In genomic region chrX:152641996-152642395, GRCh38 we compare ENCODE assay signal across 10 cellular contexts. TPM values are rescaled to one million over a fixed set of nuclear protein-coding genes. Genes with fewer than 3 reads are reported as not detected.
DNase-seq lines count a peak whose midpoint lies in the region; FAIRE-seq and TF ChIP-seq lines count a peak whose summit lies in the region.
"Had no signal": no experiment of that assay in that cellular context is flagged by ENCODE, and none has a peak within 500 bp of the region (broad histone marks: within the 10 kb centered on the region; RNA-seq: fewer than 3 reads in every experiment).

No MANE protein-coding gene starts in this region.

- H4K8ac ChIP-seq in neuronal stem cell (ENCODE audit: low read depth, low read length): no peak overlapping the region

- peaks cover 6% of the 10 kb centered on the region for H3K4me1 Mint-ChIP-seq in mesothelial cell of epicardium

- H3K4me3 Mint-ChIP-seq in mesothelial cell of epicardium: no peak overlapping the region

- H3K4me2 ChIP-seq in neuronal stem cell (ENCODE audit: insufficient read depth, low read length, poor library complexity, severe bottlenecking): no peak overlapping the region

- H3K4me3 ChIP-seq in choroid plexus epithelial cell (ENCODE audit: low read depth, low read length) (no peak overlapping the region), neuronal stem cell (ENCODE audit: low read length in 2 of 2) (no peak overlapping the region)
- H3K4me3 ChIP-seq: esophagus muscularis mucosa had no signal

- peaks cover 2% of the 10 kb centered on the region for H3K36me3 Mint-ChIP-seq in mesothelial cell of epicardium

- no peak overlapping the region for H2AFZ ChIP-seq in neuronal stem cell (ENCODE audit: low read length)

- H3K18ac ChIP-seq in neuronal stem cell (ENCODE audit: low read length): no peak overlapping the region

- H3K27me3 Mint-ChIP-seq in mesothelial cell of epicardium (ENCODE audit: low read depth): peaks cover 33% of the 10 kb centered on the region

- peak; percentile 5 for FAIRE-seq in GM12892 (lab: Jason Lieb, UNC)

- H3K27ac Mint-ChIP-seq in mesothelial cell of epicardium: no peak overlapping the region

- H2AK5ac ChIP-seq in neuronal stem cell (ENCODE audit: low read depth, low read length): no peak overlapping the region

- no peak overlapping the region for H3K27ac ChIP-seq in neuronal stem cell (replicated peaks; ENCODE audit: low read length)
- H3K27ac ChIP-seq: esophagus muscularis mucosa had no signal

- no peak overlapping the region for H3K9ac ChIP-seq in neuronal stem cell (ENCODE audit: low read depth, low read length, poor library complexity)

- TF ChIP-seq POLR2A in GM12892 (IDR thresholded peaks at IDR 0.05; ENCODE audit: low read depth, low read length): no peak

- H3K27me3 ChIP-seq in neuronal stem cell (ENCODE audit: control insufficient read depth in 3 of 3, insufficient read depth in 3 of 3, low read depth in 1 of 3, low read length in 3 of 3): peaks cover 0 to 77% (median 15%) of the 10 kb centered on the region in 3 experiments

- no peak overlapping the region for H2BK12ac ChIP-seq in neuronal stem cell (ENCODE audit: low read length)

- no peaks in the 10 kb centered on the region for H3K36me3 ChIP-seq in neuronal stem cell (replicated peaks in 1 of 2; ENCODE audit: control insufficient read depth in 2 of 2, insufficient read depth in 2 of 2, low read length in 2 of 2)
- H3K36me3 ChIP-seq: esophagus muscularis mucosa had no signal

- no peak overlapping the region for H2BK5ac ChIP-seq in neuronal stem cell (ENCODE audit: low read length)

- TF ChIP-seq CTCF in choroid plexus epithelial cell (conservative IDR thresholded peaks at IDR 0.05; ENCODE audit: low read depth, low read length) (peak; percentile 35), mesothelial cell of epicardium (IDR thresholded peaks at IDR 0.05; ENCODE audit: unreplicated experiment) (no peak)

- WGBS in neuronal stem cell (ENCODE audit: extremely low coverage in 2 of 2, insufficient read length in 2 of 2, insufficient replicate concordance in 1 of 2), 2 donors: no CpG with 5 or more reads among the region's 6 CpGs

- in situ Hi-C loops in KBM-7 (cut with MboI; ENCODE audit: low pct_unique_long_range_greater_than_20kb, low sequenced_read_pairs) (loop anchor here (25.0 kb wide), 2 partner anchors 170 to 880 kb away; no protein-coding TSS in a partner anchor), G401 (cut with HindIII; ENCODE audit: low sequenced_read_pairs) (loop anchor here (25.0 kb wide), 1 partner anchor 170 kb away; no protein-coding TSS in a partner anchor)

- no peak overlapping the region for H4K91ac ChIP-seq in neuronal stem cell (ENCODE audit: low read depth, low read length, poor library complexity)

- H2BK120ac ChIP-seq in neuronal stem cell (ENCODE audit: low read depth, low read length): no peak overlapping the region

- peaks cover 1% of the 10 kb centered on the region for H3K79me1 ChIP-seq in neuronal stem cell (ENCODE audit: low read depth, low read length)

- peaks cover 0 to 2% of the 10 kb centered on the region in 2 donors for H3K4me1 ChIP-seq in neuronal stem cell (ENCODE audit: control insufficient read depth in 2 of 2, insufficient read depth in 1 of 2, low read depth in 1 of 2, low read length in 2 of 2)

- no peak overlapping the region for H3K14ac ChIP-seq in neuronal stem cell (ENCODE audit: low read length)

- H3K4ac ChIP-seq in neuronal stem cell (ENCODE audit: low read length): no peak overlapping the region

- H3K23ac ChIP-seq in neuronal stem cell (ENCODE audit: low read depth, low read length, poor library complexity): no peak overlapping the region

- no peaks in the 10 kb centered on the region for H3K9me3 ChIP-seq in neuronal stem cell (replicated peaks in 1 of 2; ENCODE audit: control insufficient read depth in 2 of 2, insufficient read depth in 1 of 2, low read depth in 1 of 2, low read length in 2 of 2)
- H3K9me3 ChIP-seq: esophagus muscularis mucosa had no signal

- H2BK15ac ChIP-seq in neuronal stem cell (ENCODE audit: low read length): no peak overlapping the region

- no peaks in the 10 kb centered on the region for H3K9me3 Mint-ChIP-seq in mesothelial cell of epicardium

- DNase-seq in GM12892 (ENCODE audit: insufficient read length) (no peak), KBM-7 (peak; percentile 19), choroid plexus epithelial cell (ENCODE audit: low read depth) (peak; percentile 23), neuronal stem cell (ENCODE audit: low spot score) (peak; percentile 18), mesothelial cell of epicardium (ENCODE audit: low spot score in 2 of 2, unreplicated experiment in 2 of 2) (no peak), G401 (ENCODE audit: low spot score) (no peak), HuH-7.5 (ENCODE audit: low spot score) (no peak)
- DNase-seq: SIG-M5 had no signal

RNA-seq across cellular contexts. Expression of gene GABRQ, which starts 4.3 kb away (rescaled TPM):
- not detected for polyA plus RNA-seq in GM12892 (2012; ENCODE audit: missing spikeins)
- polyA plus RNA-seq in neuronal stem cell (2013, experiment 1 of 2): 1.3 TPM
- polyA plus RNA-seq in neuronal stem cell (2013, experiment 2 of 2): 1.3 TPM
- 3.4 to 3.8 TPM (median 3.6 TPM) in 3 replicates for total RNA-seq in mesothelial cell of epicardium
- total RNA-seq in G401 (2014; rRNA removed; shearing (Covaris generic)): not detected in 2 replicates
- total RNA-seq: osteocyte had no signal

RNA-seq across cellular contexts. Expression of gene MAGEA3, which starts 56.6 kb away (rescaled TPM):
- not detected for polyA plus RNA-seq in GM12892 (2012; ENCODE audit: missing spikeins)
- not detected for polyA plus RNA-seq in neuronal stem cell (2013, experiment 1 of 2)
- not detected for polyA plus RNA-seq in neuronal stem cell (2013, experiment 2 of 2)
- not detected in 3 replicates for total RNA-seq in mesothelial cell of epicardium
- not detected in 2 replicates for total RNA-seq in G401 (2014; rRNA removed; shearing (Covaris generic))
- total RNA-seq: esophagus muscularis mucosa, osteocyte had no signal

Comparison
In these comparisons a context has a peak if more than half of its experiments do, and no peak if none do; other contexts are left out.
1. DNase-seq: peak in KBM-7 (single experiment), choroid plexus epithelial cell (single experiment) and neuronal stem cell (single experiment); none in GM12892 (single experiment), mesothelial cell of epicardium (0 of 2), G401 (single experiment) and HuH-7.5 (single experiment).